ENCODE assay signal across 7 cellular contexts in the genomic region with DNA sequence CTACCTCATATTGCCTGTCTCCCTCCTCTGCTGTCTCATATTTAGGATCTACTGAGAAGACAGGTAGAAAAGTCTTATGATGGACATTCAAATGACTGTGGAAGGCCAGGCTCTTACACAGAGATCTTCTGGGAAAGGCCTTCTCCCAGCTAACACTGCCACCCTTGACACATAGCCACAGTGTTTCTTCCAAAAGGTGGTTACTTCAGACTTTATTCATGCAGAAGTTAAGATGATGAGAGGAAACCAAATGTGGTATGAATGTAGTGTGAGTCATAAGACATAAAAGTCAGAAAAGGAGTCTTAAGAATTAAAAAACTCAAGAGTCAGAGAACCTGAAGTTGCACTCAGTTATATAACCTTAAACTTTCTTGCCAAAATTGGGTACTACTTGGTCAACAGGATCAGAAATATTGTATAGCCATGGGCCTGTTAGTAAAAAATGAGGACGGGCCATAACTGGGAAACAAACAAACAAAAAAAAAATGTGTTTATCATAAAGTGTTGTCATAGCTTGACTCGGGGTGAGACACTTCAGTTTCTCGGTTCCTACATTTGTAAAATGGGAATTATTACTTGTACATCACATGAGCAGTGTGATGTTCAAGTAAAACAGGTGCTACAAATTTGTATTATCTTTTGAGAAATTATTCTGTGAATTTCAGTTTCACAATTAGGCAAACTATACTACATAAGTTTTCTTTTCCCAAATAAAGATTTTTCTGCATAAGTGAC. TPM values are rescaled to one million over a fixed set of nuclear protein-coding genes. Genes with fewer than 3 reads are reported as not detected.
DNase-seq lines count a peak whose midpoint lies in the region; ATAC-seq, FAIRE-seq and TF ChIP-seq lines count a peak whose summit lies in the region.

No MANE protein-coding gene starts in this region.

- H3K18ac ChIP-seq in mesendoderm (ENCODE audit: low read length), result no peak overlapping the region

- DNase-seq in RPMI8226, result peak; percentile 38
- no peak for DNase-seq in central memory CD8-positive, alpha-beta T cell (ENCODE audit: low spot score in 2 of 2)
- no peak for DNase-seq in pancreas
- no peak for DNase-seq in mesendoderm
- no peak for DNase-seq in T1000 (lab: John Stamatoyannopoulos, UW)

- H3K36me3 ChIP-seq in pancreas (no peaks in the 10 kb centered on the region), mesendoderm (ENCODE audit: control insufficient read depth, insufficient read depth, low read length) (no peaks in the 10 kb centered on the region)

- H4K5ac ChIP-seq in mesendoderm (ENCODE audit: low read length), result no peak overlapping the region

- no peak overlapping the region for H2BK5ac ChIP-seq in mesendoderm (ENCODE audit: low read length)

- no peak overlapping the region for H3K56ac ChIP-seq in mesendoderm (ENCODE audit: low read length)

- ATAC-seq in GM18508 (IDR thresholded peaks at IDR 0.05; ENCODE audit: insufficient read depth, unreplicated experiment), result peak; percentile 30
- peak; percentile 39 for ATAC-seq in HG02870 (IDR thresholded peaks at IDR 0.05; ENCODE audit: unreplicated experiment)
- peak; percentile 52 for ATAC-seq in central memory CD8-positive, alpha-beta T cell (replicated peaks; ENCODE audit: extremely low read depth, poor library complexity, severe bottlenecking)
- ATAC-seq in pancreas, result no peak

- H3K27me3 Mint-ChIP-seq in central memory CD8-positive, alpha-beta T cell, result no peaks in the 10 kb centered on the region

- H3K27ac ChIP-seq in pancreas (peak overlapping the region; percentile 88 to 96 (median 96)), mesendoderm (ENCODE audit: low read depth, low read length) (no peak overlapping the region)

- no peak overlapping the region for H2BK120ac ChIP-seq in mesendoderm (ENCODE audit: low read depth, low read length)

- no peak overlapping the region for H2BK15ac ChIP-seq in mesendoderm (replicated peaks; ENCODE audit: low read depth)

- no peak overlapping the region for H3K4me2 ChIP-seq in mesendoderm (ENCODE audit: low read length)

- peaks cover 16% of the 10 kb centered on the region for H3K36me3 Mint-ChIP-seq in central memory CD8-positive, alpha-beta T cell (ENCODE audit: insufficient read depth)

- H3K4me3 ChIP-seq in pancreas, result no peak overlapping the region
- no peak overlapping the region for H3K4me3 ChIP-seq in mesendoderm (ENCODE audit: low read length)

- H2AK5ac ChIP-seq in mesendoderm (ENCODE audit: low read length), result no peak overlapping the region

- H3K4me3 Mint-ChIP-seq in central memory CD8-positive, alpha-beta T cell, result peak overlapping the region; percentile 81

- H3K4me1 Mint-ChIP-seq in central memory CD8-positive, alpha-beta T cell, result peaks cover 59% of the 10 kb centered on the region

- peaks cover 10 to 30% (median 20%) of the 10 kb centered on the region in 3 donors for H3K4me1 ChIP-seq in pancreas
- no peaks in the 10 kb centered on the region for H3K4me1 ChIP-seq in mesendoderm (ENCODE audit: control insufficient read depth, low read depth, low read length)

- no peaks in the 10 kb centered on the region for H3K79me2 ChIP-seq in mesendoderm (ENCODE audit: control insufficient read depth, insufficient read depth, low read length)

- FAIRE-seq in pancreas (lab: Jason Lieb, UNC), result no peak

- intact Hi-C loops in pancreas (cut with DNase I), result no loop called here

- H3K9me3 Mint-ChIP-seq in central memory CD8-positive, alpha-beta T cell, result no peaks in the 10 kb centered on the region

- H3K23ac ChIP-seq in mesendoderm (ENCODE audit: low read length), result no peak overlapping the region

- TF ChIP-seq CTCF in pancreas (IDR thresholded peaks at IDR 0.05), result no peak

- H3K9me3 ChIP-seq in pancreas, result no peaks in the 10 kb centered on the region

- no peaks in the 10 kb centered on the region for H3K27me3 ChIP-seq in pancreas
- H3K27me3 ChIP-seq in mesendoderm (ENCODE audit: insufficient read depth, low read length, poor library complexity), result no peaks in the 10 kb centered on the region

- H4K8ac ChIP-seq in mesendoderm (ENCODE audit: low read depth, low read length), result no peak overlapping the region

- WGBS in pancreas, 2 donors, result 85% methylated on average over 3 of the region's 3 CpGs
- WGBS in mesendoderm (ENCODE audit: extremely low coverage, insufficient coverage, low lambda C conversion rate), result no CpG with 5 or more reads among the region's 3 CpGs

- peak overlapping the region; percentile 86 for H3K27ac Mint-ChIP-seq in central memory CD8-positive, alpha-beta T cell (ENCODE audit: low read depth)

- H3K4ac ChIP-seq in mesendoderm (ENCODE audit: low read depth, low read length), result no peak overlapping the region

- H3K9ac ChIP-seq in mesendoderm (ENCODE audit: low read length), result no peak overlapping the region

- H3K79me1 ChIP-seq in mesendoderm (ENCODE audit: low read length), result no peaks in the 10 kb centered on the region

RNA-seq across cellular contexts. Expression of gene DENND1B, which starts 1.2 kb away (rescaled TPM):
- 10 to 100 TPM in 5 of 6 donors, 1 to 10 TPM in 1; 8.3 to 16.8 (median 11.6) TPM for total RNA-seq in pancreas
- 1 to 10 TPM; 3.1 to 3.9 TPM for polyA plus RNA-seq in pancreas
- 1.2 TPM for polyA plus RNA-seq in mesendoderm (2013, experiment 1 of 2)
- 1.2 TPM for polyA plus RNA-seq in mesendoderm (2013, experiment 2 of 2)

Comparison
In these comparisons a context has a peak if more than half of its experiments do, and no peak if none do; other contexts are left out.
1. ATAC-seq: peak in GM18508 (single experiment), HG02870 (single experiment) and central memory CD8-positive, alpha-beta T cell (single experiment); none in pancreas (0 of 4).